13 cellular contexts compared by ENCODE assay signal in genomic region chr5:36494756-36495637, GRCh38.
DNase-seq lines count a peak whose midpoint lies in the region; ATAC-seq and TF ChIP-seq lines count a peak whose summit lies in the region.
"Had no signal": no experiment of that assay in that cellular context is flagged by ENCODE, and none has a peak within 500 bp of the region (broad histone marks: within the 10 kb centered on the region; RNA-seq: fewer than 3 reads in every experiment).

No MANE protein-coding gene starts in this region.

- no peaks in the 10 kb centered on the region for H3K9me3 Mint-ChIP-seq in nephron
- H3K9me3 Mint-ChIP-seq: central memory CD8-positive, alpha-beta T cell had no signal

- no peaks in the 10 kb centered on the region for H3K36me3 Mint-ChIP-seq in nephron (ENCODE audit: low read depth)
- H3K36me3 Mint-ChIP-seq: naive B cell had no signal

- H3K27ac Mint-ChIP-seq in nephron, result peak overlapping the region; percentile 44 to 67 (median 65)
- H3K27ac Mint-ChIP-seq: naive B cell had no signal

- no peak overlapping the region for H3K4me3 Mint-ChIP-seq in nephron
- H3K4me3 Mint-ChIP-seq: central memory CD8-positive, alpha-beta T cell; naive B cell had no signal

- TF ChIP-seq CTCF in choroid plexus epithelial cell (conservative IDR thresholded peaks at IDR 0.05; ENCODE audit: low read depth, low read length) (no peak), nephron (IDR thresholded peaks at IDR 0.05; ENCODE audit: unreplicated experiment in 3 of 3) (no peak)

- DNase-seq in AG08395 (ENCODE audit: low spot score), result peak; percentile 43
- DNase-seq in MG63, result peak; percentile 75
- DNase-seq in choroid plexus epithelial cell (ENCODE audit: low read depth), result peak; percentile 85
- DNase-seq in RPMI8226, result no peak
- DNase-seq in SKM-1 (lab: John Stamatoyannopoulos, UW; ENCODE audit: unreplicated experiment), result no peak
- DNase-seq in NCI-H2107 treated with DMSO at 0.1 percent for 48 hours (lab: John Stamatoyannopoulos, UW; ENCODE audit: unreplicated experiment), result no peak
- DNase-seq: naive B cell, NCI-H2029 treated with DMSO at 0.1 percent for 48 hours, upper lobe of left lung had no signal

- H3K27me3 ChIP-seq in MG63, result no peaks in the 10 kb centered on the region
- H3K27me3 ChIP-seq: upper lobe of left lung had no signal

- H3K36me3 ChIP-seq in MG63, result no peaks in the 10 kb centered on the region
- H3K36me3 ChIP-seq: upper lobe of left lung had no signal

- H3K4me3 ChIP-seq in MG63 (no peak overlapping the region), choroid plexus epithelial cell (ENCODE audit: low read depth, low read length) (no peak overlapping the region)
- H3K4me3 ChIP-seq: smooth muscle cell, upper lobe of left lung had no signal

- no peaks in the 10 kb centered on the region for H3K9me3 ChIP-seq in MG63
- H3K9me3 ChIP-seq: upper lobe of left lung had no signal

- no peak for ATAC-seq in HG02763 (IDR thresholded peaks at IDR 0.05; ENCODE audit: unreplicated experiment)

- H3K27me3 Mint-ChIP-seq in nephron (ENCODE audit: low read depth), result peaks cover 3% of the 10 kb centered on the region

- peaks cover 11% of the 10 kb centered on the region for H3K4me1 Mint-ChIP-seq in nephron
- H3K4me1 Mint-ChIP-seq: central memory CD8-positive, alpha-beta T cell; naive B cell had no signal

Comparison
In these comparisons a context has a peak if more than half of its experiments do, and no peak if none do; other contexts are left out.
1. DNase-seq: peak in AG08395 (single experiment), MG63 (single experiment) and choroid plexus epithelial cell (single experiment); none in RPMI8226 (single experiment), SKM-1 (single experiment) and NCI-H2107 treated with DMSO at 0.1 percent for 48 hours (single experiment).